ENCODE assay signal across 9 cellular contexts in genomic region chr13:43874512-43875092, GRCh38.
A peak's percentile ranks its signal among the peaks of the same experiment; 100 is the strongest.
DNase-seq lines count a peak whose midpoint lies in the region; ATAC-seq and TF ChIP-seq lines count a peak whose summit lies in the region.
"Had no signal": no experiment of that assay in that cellular context is flagged by ENCODE, and none has a peak within 500 bp of the region (broad histone marks: within the 10 kb centered on the region; RNA-seq: fewer than 3 reads in every experiment).

No MANE protein-coding gene starts in this region.

- H3K27ac ChIP-seq in coronary artery (no peak overlapping the region), parathyroid adenoma (no peak overlapping the region)

- H3K4me3 ChIP-seq in coronary artery (no peak overlapping the region), parathyroid adenoma (ENCODE audit: low read depth, low read length) (no peak overlapping the region)
- H3K4me3 ChIP-seq: BLaER1 treated with 17β-estradiol and CSF1 and Interleukin-3, amounts not matched to agents 10 nM and 100 nM had no signal

- TF ChIP-seq CTCF in coronary artery (IDR thresholded peaks at IDR 0.05) (peak; percentile 37), parathyroid adenoma (IDR thresholded peaks at IDR 0.05) (peak; percentile 44)

- no peaks in the 10 kb centered on the region for H3K27me3 ChIP-seq in parathyroid adenoma (ENCODE audit: control insufficient read depth, insufficient read depth, low read length)
- H3K27me3 ChIP-seq: BLaER1 treated with 17β-estradiol and CSF1 and Interleukin-3, amounts not matched to agents 10 nM and 100 nM had no signal

- H3K79me2 ChIP-seq in parathyroid adenoma = no peaks in the 10 kb centered on the region

- no peak overlapping the region for H2AFZ ChIP-seq in parathyroid adenoma

- intact Hi-C loops in posterior cingulate gyrus (cut with DNase I) = loop anchor here (2.0 to 5.0 kb wide), 2 partner anchors 88 to 572 kb away; partner anchors contain the start of gene ENOX1

- no peaks in the 10 kb centered on the region for H3K9me3 ChIP-seq in parathyroid adenoma (ENCODE audit: control insufficient read depth, low read length)
- H3K9me3 ChIP-seq: BLaER1 treated with 17β-estradiol and CSF1 and Interleukin-3, amounts not matched to agents 10 nM and 100 nM had no signal

- DNase-seq in NCI-H1092 treated with DMSO at 0.1 percent for 48 hours (lab: John Stamatoyannopoulos, UW) (peak; percentile 25), NCI-H1092 (lab: John Stamatoyannopoulos, UW) (no peak), NCI-H446 (lab: John Stamatoyannopoulos, UW) (peak; percentile 6 to 45), coronary artery (ENCODE audit: low spot score) (no peak), amniotic stem cell (lab: John Stamatoyannopoulos, UW) (no peak), posterior cingulate gyrus (no peak)

- no peak overlapping the region for H3K4me2 ChIP-seq in parathyroid adenoma (ENCODE audit: low read length)

- no peak overlapping the region for H3K9ac ChIP-seq in parathyroid adenoma

- ATAC-seq in HG03460 (IDR thresholded peaks at IDR 0.05; ENCODE audit: unreplicated experiment) = no peak

- no peaks in the 10 kb centered on the region for H3K36me3 ChIP-seq in parathyroid adenoma (ENCODE audit: control insufficient read depth, insufficient read depth, low read length)

- peaks cover 4% of the 10 kb centered on the region for H3K4me1 ChIP-seq in parathyroid adenoma

Comparison
In these comparisons a context has a peak if more than half of its experiments do, and no peak if none do; other contexts are left out.
1. DNase-seq: peak in NCI-H1092 treated with DMSO at 0.1 percent for 48 hours (single experiment) and NCI-H446 (2 of 2); none in NCI-H1092 (single experiment), coronary artery (single experiment), amniotic stem cell (single experiment) and posterior cingulate gyrus (0 of 10).